Comparison of ENCODE assay signal across 10 cellular contexts in the genomic region with DNA sequence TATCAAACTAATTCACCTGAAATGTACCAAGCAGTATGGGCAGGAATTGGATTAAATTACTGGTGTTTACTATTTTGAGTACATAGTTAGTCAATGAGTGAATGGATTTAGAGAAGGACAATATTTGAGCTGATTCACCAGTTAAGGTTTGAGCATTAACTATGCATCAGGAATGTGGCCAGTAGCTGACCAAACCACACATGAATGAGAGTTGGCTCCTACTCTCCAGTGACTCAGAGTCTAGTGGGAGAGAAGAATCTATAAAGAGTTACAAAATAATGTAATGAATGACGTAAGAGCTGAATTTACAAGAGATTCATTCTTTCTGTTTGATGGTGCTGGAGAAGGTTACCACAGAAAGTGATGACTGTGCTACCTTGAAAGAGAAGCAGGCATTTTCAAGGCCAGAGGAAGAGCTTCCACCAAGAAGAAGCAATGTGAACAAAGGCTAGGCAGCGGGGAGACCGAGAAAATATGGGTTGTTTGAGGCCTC. TPM values are rescaled to one million over a fixed set of nuclear protein-coding genes. Genes with fewer than 3 reads are reported as not detected.
DNase-seq lines count a peak whose midpoint lies in the region; ATAC-seq and TF ChIP-seq lines count a peak whose summit lies in the region.
"Had no signal": no experiment of that assay in that cellular context is flagged by ENCODE, and none has a peak within 500 bp of the region (broad histone marks: within the 10 kb centered on the region; RNA-seq: fewer than 3 reads in every experiment).

No MANE protein-coding gene starts in this region.

- no peaks in the 10 kb centered on the region for H3K27me3 Mint-ChIP-seq in chondrocyte (ENCODE audit: low read depth)
- peaks cover 4 to 11% (median 5%) of the 10 kb centered on the region in 5 donors for H3K27me3 Mint-ChIP-seq in naive thymus-derived CD4-positive, alpha-beta T cell
- peaks cover 3% of the 10 kb centered on the region for H3K27me3 Mint-ChIP-seq in activated T-helper 2 cell treated with anti-CD3 and anti-CD28 coated beads, Interferon-gamma antibody, Interleukin-2, Interleukin-4, amounts not matched to agents 10 μg/mL and 5 μg/mL and 100 μg/mL, durations not matched to agents 14 hours and 24 hours and 36 hours (ENCODE audit: low read depth)

- H3K9me3 Mint-ChIP-seq in chondrocyte (ENCODE audit: low read depth), result peaks cover 2% of the 10 kb centered on the region
- peaks cover 0 to 3% (median 0%) of the 10 kb centered on the region in 11 donors for H3K9me3 Mint-ChIP-seq in naive thymus-derived CD4-positive, alpha-beta T cell
- H3K9me3 Mint-ChIP-seq in activated T-helper 2 cell treated with anti-CD3 and anti-CD28 coated beads, Interferon-gamma antibody, Interleukin-2, Interleukin-4, amounts not matched to agents 10 μg/mL and 5 μg/mL and 100 μg/mL, durations not matched to agents 14 hours and 24 hours and 36 hours, result no peaks in the 10 kb centered on the region

- intact Hi-C loops in naive thymus-derived CD4-positive, alpha-beta T cell (cut with micrococcal nuclease), result no loop called here
- intact Hi-C loops in activated T-helper 2 cell treated with anti-CD3 and anti-CD28 coated beads, Interferon-gamma antibody, Interleukin-2, Interleukin-4, amounts not matched to agents 10 μg/mL and 5 μg/mL and 100 μg/mL, durations not matched to agents 14 hours and 24 hours and 36 hours (cut with micrococcal nuclease), result no loop called here

- H3K36me3 ChIP-seq in naive thymus-derived CD4-positive, alpha-beta T cell (ENCODE audit: control insufficient read depth in 2 of 3, insufficient read depth in 3 of 3, low read length in 3 of 3), result no peaks in the 10 kb centered on the region

- POLR2A ChIA-PET in naive thymus-derived CD4-positive, alpha-beta T cell (lab: Charles Lee), result no interaction called here

- no peak for TF ChIP-seq CTCF in chondrocyte (IDR thresholded peaks at IDR 0.05)

- H3K27me3 ChIP-seq in naive thymus-derived CD4-positive, alpha-beta T cell (ENCODE audit: control insufficient read depth in 2 of 2, insufficient read depth in 2 of 2, low read length in 2 of 2), result no peaks in the 10 kb centered on the region

- H3K36me3 Mint-ChIP-seq in chondrocyte (ENCODE audit: low read depth), result peaks cover 3% of the 10 kb centered on the region
- peaks cover 0 to 9% (median 4%) of the 10 kb centered on the region in 5 donors for H3K36me3 Mint-ChIP-seq in naive thymus-derived CD4-positive, alpha-beta T cell
- no peaks in the 10 kb centered on the region for H3K36me3 Mint-ChIP-seq in activated T-helper 2 cell treated with anti-CD3 and anti-CD28 coated beads, Interferon-gamma antibody, Interleukin-2, Interleukin-4, amounts not matched to agents 10 μg/mL and 5 μg/mL and 100 μg/mL, durations not matched to agents 14 hours and 24 hours and 36 hours (ENCODE audit: low read depth)

- CTCF ChIA-PET in naive thymus-derived CD4-positive, alpha-beta T cell (lab: Charles Lee), result interaction anchor here (0.6 kb wide), 1 partner anchor 698 kb away, joined by 3 read pairs; no protein-coding TSS in a partner anchor

- no peaks in the 10 kb centered on the region for H3K4me1 ChIP-seq in naive thymus-derived CD4-positive, alpha-beta T cell (ENCODE audit: control insufficient read depth in 2 of 2, insufficient read depth in 2 of 2, low read length in 2 of 2)

- H3K27ac Mint-ChIP-seq in chondrocyte (ENCODE audit: unreplicated experiment), result peak overlapping the region; percentile 90
- no peak overlapping the region for H3K27ac Mint-ChIP-seq in naive thymus-derived CD4-positive, alpha-beta T cell
- H3K27ac Mint-ChIP-seq in activated T-helper 2 cell treated with anti-CD3 and anti-CD28 coated beads, Interferon-gamma antibody, Interleukin-2, Interleukin-4, amounts not matched to agents 10 μg/mL and 5 μg/mL and 100 μg/mL, durations not matched to agents 14 hours and 24 hours and 36 hours, result no peak overlapping the region
- H3K27ac Mint-ChIP-seq: activated naive CD8-positive, alpha-beta T cell had no signal

- peak; percentile 86 for ATAC-seq in naive thymus-derived CD4-positive, alpha-beta T cell
- no peak for ATAC-seq in GM21576 (IDR thresholded peaks at IDR 0.05; ENCODE audit: unreplicated experiment)
- no peak for ATAC-seq in GM21528 (IDR thresholded peaks at IDR 0.05; ENCODE audit: low FRiP score, unreplicated experiment)

- peaks cover 20% of the 10 kb centered on the region for H3K4me1 Mint-ChIP-seq in chondrocyte (ENCODE audit: low read depth)
- peaks cover 0 to 8% (median 0%) of the 10 kb centered on the region in 7 donors for H3K4me1 Mint-ChIP-seq in naive thymus-derived CD4-positive, alpha-beta T cell
- peaks cover 5% of the 10 kb centered on the region for H3K4me1 Mint-ChIP-seq in activated T-helper 2 cell treated with anti-CD3 and anti-CD28 coated beads, Interferon-gamma antibody, Interleukin-2, Interleukin-4, amounts not matched to agents 10 μg/mL and 5 μg/mL and 100 μg/mL, durations not matched to agents 14 hours and 24 hours and 36 hours (ENCODE audit: low read depth)

- H3K9me3 ChIP-seq in naive thymus-derived CD4-positive, alpha-beta T cell (ENCODE audit: control insufficient read depth in 2 of 3, low read length in 3 of 3), result no peaks in the 10 kb centered on the region

- no peak overlapping the region for H3K4me3 Mint-ChIP-seq in chondrocyte (ENCODE audit: unreplicated experiment)
- no peak overlapping the region for H3K4me3 Mint-ChIP-seq in naive thymus-derived CD4-positive, alpha-beta T cell
- H3K4me3 Mint-ChIP-seq in activated T-helper 2 cell treated with anti-CD3 and anti-CD28 coated beads, Interferon-gamma antibody, Interleukin-2, Interleukin-4, amounts not matched to agents 10 μg/mL and 5 μg/mL and 100 μg/mL, durations not matched to agents 14 hours and 24 hours and 36 hours (ENCODE audit: low read depth), result no peak overlapping the region
- H3K4me3 Mint-ChIP-seq: activated naive CD8-positive, alpha-beta T cell had no signal

- H3K4me3 ChIP-seq in naive thymus-derived CD4-positive, alpha-beta T cell (ENCODE audit: low read length), result no peak overlapping the region

- DNase-seq in DMS53 (lab: John Stamatoyannopoulos, UW) (peak; percentile 60), MV-4-11 (lab: John Stamatoyannopoulos, UW) (peak; percentile 94), chondrocyte (ENCODE audit: low spot score) (no peak), NCI-H2227 treated with DMSO at 0.1 percent for 48 hours (lab: John Stamatoyannopoulos, UW) (no peak)
- DNase-seq in naive thymus-derived CD4-positive, alpha-beta T cell, result no peak
- no peak for DNase-seq in activated T-helper 2 cell treated with anti-CD3 and anti-CD28 coated beads, Interferon-gamma antibody, Interleukin-2, Interleukin-4, amounts not matched to agents 10 μg/mL and 5 μg/mL and 100 μg/mL, durations not matched to agents 14 hours and 24 hours and 36 hours (ENCODE audit: low spot score)
- DNase-seq: MM.1S had no signal

- H3K27ac ChIP-seq in naive thymus-derived CD4-positive, alpha-beta T cell (ENCODE audit: low read depth, low read length), result no peak overlapping the region

RNA-seq across cellular contexts. Expression of a gene that starts 6.6 kb away (rescaled TPM):
- total RNA-seq in chondrocyte, result 0.80 to 0.97 TPM (median 0.85 TPM) in 3 replicates
- 1 to 10 TPM in 1 of 5 experiments, under 1 TPM in 3, not detected in 1; 0.32 to 8.3 (median 0.72) TPM for total RNA-seq in naive thymus-derived CD4-positive, alpha-beta T cell
- polyA plus RNA-seq in naive thymus-derived CD4-positive, alpha-beta T cell, result not detected
- total RNA-seq in activated T-helper 2 cell treated with anti-CD3 and anti-CD28 coated beads, Interferon-gamma antibody, Interleukin-2, Interleukin-4, amounts not matched to agents 10 μg/mL and 5 μg/mL and 100 μg/mL, durations not matched to agents 14 hours and 24 hours and 36 hours, result 1.5 and 1.7 TPM in 2 replicates

RNA-seq across cellular contexts. Expression of a gene that starts 9.9 kb away (rescaled TPM):
- total RNA-seq in chondrocyte, result 0.75 TPM in 1 of 3 replicates, not detected in the others
- total RNA-seq in naive thymus-derived CD4-positive, alpha-beta T cell, result under 1 TPM in 3 of 5 experiments, not detected in 2; 0.46 to 0.86 (median 0.80) TPM
- polyA plus RNA-seq in naive thymus-derived CD4-positive, alpha-beta T cell, result not detected
- total RNA-seq in activated T-helper 2 cell treated with anti-CD3 and anti-CD28 coated beads, Interferon-gamma antibody, Interleukin-2, Interleukin-4, amounts not matched to agents 10 μg/mL and 5 μg/mL and 100 μg/mL, durations not matched to agents 14 hours and 24 hours and 36 hours, result 0.57 TPM in 1 of 2 replicates, not detected in the other

RNA-seq across cellular contexts. Expression of a gene that starts 18.0 kb away (rescaled TPM):
- 1.2 to 1.9 TPM (median 1.7 TPM) in 3 replicates for total RNA-seq in chondrocyte
- total RNA-seq in naive thymus-derived CD4-positive, alpha-beta T cell, result 1 to 10 TPM; 1.5 to 3.8 (median 2.0) TPM
- under 1 TPM in 1 of 2 donors, not detected in 1; 0.12 TPM for polyA plus RNA-seq in naive thymus-derived CD4-positive, alpha-beta T cell
- total RNA-seq in activated T-helper 2 cell treated with anti-CD3 and anti-CD28 coated beads, Interferon-gamma antibody, Interleukin-2, Interleukin-4, amounts not matched to agents 10 μg/mL and 5 μg/mL and 100 μg/mL, durations not matched to agents 14 hours and 24 hours and 36 hours, result 1.2 and 1.4 TPM in 2 replicates

Comparison
In these comparisons a context has a peak if more than half of its experiments do, and no peak if none do; other contexts are left out.
1. DNase-seq: peak in DMS53 (single experiment) and MV-4-11 (single experiment); none in chondrocyte (single experiment), naive thymus-derived CD4-positive, alpha-beta T cell (0 of 9), activated T-helper 2 cell treated with anti-CD3 and anti-CD28 coated beads, Interferon-gamma antibody, Interleukin-2, Interleukin-4, amounts not matched to agents 10 μg/mL and 5 μg/mL and 100 μg/mL, durations not matched to agents 14 hours and 24 hours and 36 hours (single experiment) and NCI-H2227 treated with DMSO at 0.1 percent for 48 hours (single experiment).